ENCODE assay signal across 15 cellular contexts in genomic region chr9:121840838-121841760, GRCh38.
DNase-seq lines count a peak whose midpoint lies in the region; ATAC-seq and TF ChIP-seq lines count a peak whose summit lies in the region.
"Had no signal": no experiment of that assay in that cellular context is flagged by ENCODE, and none has a peak within 500 bp of the region (broad histone marks: within the 10 kb centered on the region; RNA-seq: fewer than 3 reads in every experiment).

No MANE protein-coding gene starts in this region.

- H4K20me1 ChIP-seq in Karpas-422 (ENCODE audit: insufficient read depth, low read depth, low read length) = no peaks in the 10 kb centered on the region

- no peaks in the 10 kb centered on the region for H3K9me2 ChIP-seq in Karpas-422 (replicated peaks; ENCODE audit: insufficient read depth, low read length)

- H3K27me3 ChIP-seq in Karpas-422 (ENCODE audit: low read length) = no peaks in the 10 kb centered on the region
- H3K27me3 ChIP-seq: esophagus squamous epithelium had no signal

- no peak for TF ChIP-seq CTCF in coronary artery (IDR thresholded peaks at IDR 0.05)

- ATAC-seq in sciatic nerve (no peak), GM19351 (IDR thresholded peaks at IDR 0.05; ENCODE audit: unreplicated experiment) (no peak)
- ATAC-seq: lower lobe of right lung had no signal

- no peaks in the 10 kb centered on the region for H3K36me3 ChIP-seq in KOPT-K1 (ENCODE audit: insufficient read depth, low read length)
- H3K36me3 ChIP-seq in Karpas-422 (ENCODE audit: insufficient read depth, low read length) = no peaks in the 10 kb centered on the region
- H3K36me3 ChIP-seq: esophagus squamous epithelium, lower lobe of right lung had no signal

- peak; percentile 0 for DNase-seq in ELF-1 (ENCODE audit: low read depth, low spot score)
- peak; percentile 69 for DNase-seq in coronary artery (ENCODE audit: low spot score)
- DNase-seq in sciatic nerve (ENCODE audit: low spot score) = peak; percentile 44
- no peak for DNase-seq in SK-N-DZ (ENCODE audit: low spot score)
- no peak for DNase-seq in NK-92 (lab: John Stamatoyannopoulos, UW; ENCODE audit: unreplicated experiment)
- DNase-seq in Karpas-422 = no peak
- DNase-seq: activated CD4-positive, alpha-beta T cell treated with anti-CD3 and anti-CD28 coated beads, Interleukin-2, amount 50 U/mL, for 1 hour; DMS53; esophagus squamous epithelium; hippocampal formation; lower lobe of right lung; NCI-H1092 treated with DMSO at 0.1 percent for 48 hours; T-helper 2 cell had no signal

- no peak overlapping the region for H2AFZ ChIP-seq in Karpas-422 (ENCODE audit: low read length)

- no peak overlapping the region for H3K4me3 ChIP-seq in coronary artery
- no peak overlapping the region for H3K4me3 ChIP-seq in Karpas-422 (ENCODE audit: low read length)
- H3K4me3 ChIP-seq: esophagus squamous epithelium, lower lobe of right lung had no signal

- H3K9me3 ChIP-seq in KOPT-K1 (ENCODE audit: insufficient read depth, low read length, poor library complexity, severe bottlenecking) (peaks cover 16% of the 10 kb centered on the region), Karpas-422 (ENCODE audit: low read length) (no peaks in the 10 kb centered on the region)
- H3K9me3 ChIP-seq: esophagus squamous epithelium, lower lobe of right lung had no signal

- no peak overlapping the region for H3K4me2 ChIP-seq in Karpas-422 (ENCODE audit: low read depth, low read length, poor library complexity, severe bottlenecking)

- no peak overlapping the region for H3K9ac ChIP-seq in Karpas-422 (ENCODE audit: low read length)

- intact Hi-C loops in sciatic nerve (cut with DNase I) = no loop called here

- peaks cover 13% of the 10 kb centered on the region for H3K4me1 ChIP-seq in Karpas-422 (ENCODE audit: low read length)
- H3K4me1 ChIP-seq: esophagus squamous epithelium, lower lobe of right lung had no signal

- no peaks in the 10 kb centered on the region for H3K79me2 ChIP-seq in Karpas-422 (ENCODE audit: low read length)

- H3K27ac ChIP-seq in KOPT-K1 (ENCODE audit: low read depth, low read length, poor library complexity, severe bottlenecking) (peak overlapping the region; percentile 15), coronary artery (no peak overlapping the region), Karpas-422 (ENCODE audit: low read length) (no peak overlapping the region)
- H3K27ac ChIP-seq: esophagus squamous epithelium, lower lobe of right lung had no signal

Comparison
In these comparisons a context has a peak if more than half of its experiments do, and no peak if none do; other contexts are left out.
1. DNase-seq: peak in ELF-1 (single experiment), coronary artery (single experiment) and sciatic nerve (single experiment); none in SK-N-DZ (single experiment), NK-92 (single experiment) and Karpas-422 (single experiment).